In the genomic region with DNA sequence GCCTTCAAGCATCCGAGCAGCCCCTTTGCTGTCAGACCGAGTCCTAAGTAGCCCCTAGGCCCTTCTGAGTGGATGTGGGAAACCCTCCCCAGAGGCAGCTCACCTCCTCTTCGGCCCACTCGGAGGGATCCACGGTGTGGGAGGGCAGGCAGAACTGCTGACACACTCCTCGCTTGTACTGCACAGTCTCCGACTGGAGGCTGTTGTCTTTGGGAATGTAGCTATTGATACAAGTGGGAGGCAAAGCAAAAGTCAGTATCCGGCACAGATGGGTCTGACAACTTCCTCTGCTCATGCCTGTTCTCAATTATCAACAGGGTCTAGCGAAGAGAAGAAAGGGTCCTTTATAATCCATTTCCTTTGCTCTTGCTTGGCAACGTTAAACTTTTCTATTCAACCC, we compare ENCODE assay signal across 24 cellular contexts. TPM values are rescaled to one million over a fixed set of nuclear protein-coding genes. Genes with fewer than 3 reads are reported as not detected.
DNase-seq lines count a peak whose midpoint lies in the region; ATAC-seq and TF ChIP-seq lines count a peak whose summit lies in the region.
"Had no signal": no experiment of that assay in that cellular context is flagged by ENCODE, and none has a peak within 500 bp of the region (broad histone marks: within the 10 kb centered on the region; RNA-seq: fewer than 3 reads in every experiment).

No MANE protein-coding gene starts in this region.

- peak; percentile 27 for DNase-seq in RPMI7951 (ENCODE audit: low read depth)
- peak in 3 of 10 donors; percentile 33 to 73 (median 36) for DNase-seq in dorsolateral prefrontal cortex
- no peak for DNase-seq in substantia nigra (lab: John Stamatoyannopoulos, UW)
- DNase-seq in prostate gland (ENCODE audit: low spot score): no peak
- no peak for DNase-seq in NCI-H2196 (lab: John Stamatoyannopoulos, UW; ENCODE audit: unreplicated experiment)
- no peak for DNase-seq in DMS79 treated with DMSO at 0.1 percent for 48 hours (lab: John Stamatoyannopoulos, UW)
- DNase-seq: Calu3; CD4-positive, alpha-beta memory T cell; DMS153; MG63; NCI-H1417; NCI-H1694 treated with DMSO at 0.1 percent for 48 hours; NCI-H2081 treated with DMSO at 0.1 percent for 48 hours; NCI-H2171 treated with DMSO at 0.1 percent for 48 hours; NCI-H446; NCI-H526 treated with DMSO at 0.1 percent for 48 hours; SHP77 treated with DMSO at 0.1 percent for 48 hours; SK-N-SH had no signal

- H3K4me1 ChIP-seq in prostate gland (replicated peaks): no peaks in the 10 kb centered on the region

- H3K36me3 ChIP-seq in prostate gland: no peaks in the 10 kb centered on the region
- H3K36me3 ChIP-seq: MG63 had no signal

- 81% methylated on average over 10 of the region's 10 CpGs for WGBS in prostate gland

- TF ChIP-seq CTCF in dorsolateral prefrontal cortex (IDR thresholded peaks at IDR 0.05 in 54 of 56, conservative IDR thresholded peaks at IDR 0.05 in 2 of 56; ENCODE audit: low read depth in 1 of 56, partially characterized antibody in 56 of 56) (no peak), prostate gland (IDR thresholded peaks at IDR 0.05) (no peak)

- H3K27ac ChIP-seq in dorsolateral prefrontal cortex: peak overlapping the region; percentile 5 to 96 (median 86)
- peak overlapping the region; percentile 73 for H3K27ac ChIP-seq in layer of hippocampus (ENCODE audit: low read depth, low read length)
- peak overlapping the region; percentile 69 for H3K27ac ChIP-seq in substantia nigra (ENCODE audit: low read depth, low read length, poor library complexity, severe bottlenecking)
- H3K27ac ChIP-seq in prostate gland: no peak overlapping the region
- H3K27ac ChIP-seq: RWPE1 had no signal

- peak overlapping the region in 11 of 59 donors; percentile 2 to 36 (median 20) for H3K4me3 ChIP-seq in dorsolateral prefrontal cortex
- H3K4me3 ChIP-seq in prostate gland: no peak overlapping the region
- H3K4me3 ChIP-seq: K562, MG63 had no signal

- H3K27me3 ChIP-seq in dorsolateral prefrontal cortex (no peaks in the 10 kb centered on the region), layer of hippocampus (ENCODE audit: control insufficient read depth, insufficient read depth, low read length) (no peaks in the 10 kb centered on the region), prostate gland (replicated peaks; ENCODE audit: insufficient read depth) (no peaks in the 10 kb centered on the region)
- H3K27me3 ChIP-seq: MG63 had no signal

- no peaks in the 10 kb centered on the region for H3K9me3 ChIP-seq in prostate gland
- H3K9me3 ChIP-seq: MG63, SK-N-SH had no signal

- TF ChIP-seq POLR2A in prostate gland (IDR thresholded peaks at IDR 0.05): no peak

- ATAC-seq in GM21515 (IDR thresholded peaks at IDR 0.05; ENCODE audit: unreplicated experiment): no peak
- ATAC-seq: K562 had no signal

- intact Hi-C loops in dorsolateral prefrontal cortex (cut with DNase I): loop anchor here in 1 of 2 donors (5.0 kb wide), 1 partner anchor 100 kb away; the partner anchor contains the start of gene UBALD2
- intact Hi-C loops in prostate gland (cut with DNase I): no loop called here

RNA-seq across cellular contexts. Expression of gene FOXJ1, which starts 25.9 kb away (rescaled TPM):
- total RNA-seq in RPMI7951 (2014; rRNA removed; shearing (Covaris generic)): not detected in 2 replicates
- total RNA-seq in dorsolateral prefrontal cortex: 10 to 100 TPM in 5 of 120 experiments, 1 to 10 TPM in 102, under 1 TPM in 13; 0.39 to 24.1 (median 2.3) TPM
- total RNA-seq in prostate gland: 10 to 100 TPM in 1 of 2 donors, under 1 TPM in 1; 0.55 to 11.2 TPM
- total RNA-seq: Calu3, Daoy, LHCN-M2 had no signal

Comparison
In these comparisons a context has a peak if more than half of its experiments do, and no peak if none do; other contexts are left out.
1. H3K27ac ChIP-seq: peak in dorsolateral prefrontal cortex (59 of 59), layer of hippocampus (single experiment) and substantia nigra (single experiment); none in prostate gland (0 of 2).